In the genomic region with DNA sequence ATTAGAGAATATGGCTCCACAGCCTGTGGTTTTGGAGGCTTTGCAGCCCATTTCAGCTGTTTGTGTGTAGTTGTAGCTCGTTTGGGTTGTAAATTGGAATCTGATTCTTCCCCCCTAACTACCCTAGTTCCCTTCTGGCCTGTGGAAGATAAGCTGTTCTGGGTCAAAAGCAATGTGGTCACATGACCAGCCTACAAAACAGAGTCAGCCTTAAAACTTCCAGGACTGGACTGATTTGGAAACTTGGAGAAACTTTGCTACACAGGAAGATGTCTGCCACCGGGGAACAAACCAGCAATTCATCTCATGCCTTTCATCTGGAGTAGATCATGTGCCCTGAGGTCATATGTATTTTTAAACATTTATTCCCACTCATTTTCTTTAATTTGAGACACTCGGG, we compare ENCODE assay signal across 13 cellular contexts.
DNase-seq lines count a peak whose midpoint lies in the region; ATAC-seq, FAIRE-seq and TF ChIP-seq lines count a peak whose summit lies in the region.
"Had no signal": no experiment of that assay in that cellular context is flagged by ENCODE, and none has a peak within 500 bp of the region (broad histone marks: within the 10 kb centered on the region; RNA-seq: fewer than 3 reads in every experiment).

No MANE protein-coding gene starts in this region.

- FAIRE-seq in GM12892 (lab: Jason Lieb, UNC) = no peak

- 13 to 34% (median 20%) methylated on average over 3 of the region's 3 CpGs for WGBS in stomach, 5 donors

- intact Hi-C loops in left lung (cut with DNase I) (no loop called here), stomach (cut with DNase I; ENCODE audit: low total_unique reads) (no loop called here)

- H3K27me3 ChIP-seq in left lung (no peaks in the 10 kb centered on the region), stomach (no peaks in the 10 kb centered on the region)

- TF ChIP-seq CTCF in left lung (IDR thresholded peaks at IDR 0.05) (no peak), stomach (IDR thresholded peaks at IDR 0.05) (no peak)

- no peaks in the 10 kb centered on the region for H3K9me3 ChIP-seq in left lung
- H3K9me3 ChIP-seq in stomach = no peaks in the 10 kb centered on the region

- no peak for TF ChIP-seq EP300 in stomach (IDR thresholded peaks at IDR 0.05)

- peak; percentile 42 for ATAC-seq in left lung
- no peak for ATAC-seq in HG02981 (IDR thresholded peaks at IDR 0.05; ENCODE audit: unreplicated experiment)
- ATAC-seq: activated T-helper 17 cell treated with anti-CD3 and anti-CD28 coated beads, Interleukin-2, amount 50 U/mL, for 72 hours; CD8-positive, alpha-beta T cell had no signal

- peaks cover 13 to 37% of the 10 kb centered on the region in 2 donors for H3K4me1 ChIP-seq in left lung
- H3K4me1 ChIP-seq in stomach = peaks cover 23 to 76% (median 44%) of the 10 kb centered on the region in 4 donors

- TF ChIP-seq POLR2A in stomach (IDR thresholded peaks at IDR 0.05) (no peak), GM12892 (IDR thresholded peaks at IDR 0.05; ENCODE audit: low read depth, low read length) (no peak)

- peak; percentile 54 for DNase-seq in NCI-H226
- peak; percentile 48 for DNase-seq in dermis blood vessel endothelial cell
- no peak for DNase-seq in left lung
- DNase-seq in stomach = no peak
- no peak for DNase-seq in GM12892 (ENCODE audit: insufficient read length)
- DNase-seq in iPS-NIHi7 (ENCODE audit: extremely low spot score) = no peak
- DNase-seq in NAMALWA (ENCODE audit: low spot score) = no peak
- DNase-seq: caudate nucleus; CD8-positive, alpha-beta T cell; mammary epithelial cell had no signal

- H3K36me3 ChIP-seq in left lung (no peaks in the 10 kb centered on the region), stomach (no peaks in the 10 kb centered on the region)

- peak overlapping the region; percentile 58 to 68 for H3K27ac ChIP-seq in left lung
- H3K27ac ChIP-seq in stomach = peak overlapping the region; percentile 52 to 83 (median 70)

- H3K4me3 ChIP-seq in left lung = no peak overlapping the region
- H3K4me3 ChIP-seq in stomach = peak overlapping the region in 1 of 4 donors; percentile 14
- H3K4me3 ChIP-seq: skin epidermis had no signal

Comparison
In these comparisons a context has a peak if more than half of its experiments do, and no peak if none do; other contexts are left out.
1. DNase-seq: peak in NCI-H226 (single experiment) and dermis blood vessel endothelial cell (single experiment); none in left lung (0 of 2), stomach (single experiment), GM12892 (single experiment), iPS-NIHi7 (single experiment) and NAMALWA (single experiment).